23 cellular contexts compared by ENCODE assay signal in the genomic region with DNA sequence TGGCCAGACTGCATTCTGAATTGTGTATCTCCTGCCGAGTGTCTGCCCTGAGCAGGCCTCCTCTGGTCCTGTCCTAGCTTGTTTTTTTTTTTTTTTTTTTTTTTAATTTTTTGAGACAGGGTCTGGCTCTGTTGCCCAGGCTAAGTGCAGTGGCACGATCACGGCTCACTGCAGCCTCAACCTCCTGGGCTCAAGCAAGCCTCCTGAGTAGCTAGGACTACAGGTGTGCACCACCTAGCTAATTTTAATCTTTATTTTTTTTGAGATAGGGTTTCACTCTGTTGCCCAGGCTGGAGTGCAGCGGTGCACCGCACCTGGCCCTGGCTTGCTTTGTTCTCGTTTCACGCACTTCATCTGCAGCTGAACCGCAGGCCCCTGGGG. TPM values are rescaled to one million over a fixed set of nuclear protein-coding genes. Genes with fewer than 3 reads are reported as not detected.
"Had no signal": no experiment of that assay in that cellular context is flagged by ENCODE, and none has a peak within 500 bp of the region (broad histone marks: within the 10 kb centered on the region; RNA-seq: fewer than 3 reads in every experiment).

No MANE protein-coding gene starts in this region.

- H3K4me3 Mint-ChIP-seq: activated CD4-positive, alpha-beta T cell treated with anti-CD3 and anti-CD28 coated beads, Interleukin-2, amount 10 ng/mL, durations not matched to agents 7 days and 5 days; activated naive CD4-positive, alpha-beta T cell treated with anti-CD3 and anti-CD28 coated beads, Interleukin-2, amount 50 U/mL, for 24 hours; immature natural killer cell; stimulated activated memory B cell treated with anti-CD40 and anti-IgM and Interleukin-4, amounts not matched to agents 10 μg/mL and 1 μg/mL and 100 μg/mL, for 72 hours had no signal

- H3K36me3 ChIP-seq: gastrocnemius medialis, heart left ventricle, left ventricle myocardium inferior, pancreas, spleen, thoracic aorta, upper lobe of right lung had no signal

- H3K9me3 ChIP-seq: gastrocnemius medialis, pancreas, thoracic aorta, upper lobe of right lung had no signal

- DNase-seq: activated CD4-positive, alpha-beta T cell treated with anti-CD3 and anti-CD28 coated beads, Interleukin-2, amount 10 ng/mL, durations not matched to agents 7 days and 5 days; activated effector memory CD4-positive, alpha-beta T cell treated with anti-CD3 and anti-CD28 coated beads, Interleukin-2, amount 50 U/mL, for 16 hours; cerebellar nuclear complex; cortex of kidney; effector CD4-positive, alpha-beta T cell; immature natural killer cell; kidney glomerular epithelial cell; left ventricle myocardium inferior; mammary epithelial cell; pancreas; stimulated activated CD4-positive, alpha-beta T cell treated with anti-CD3 and anti-CD28 coated beads, Interleukin-4, amount 100 ng/mL, for 4 hours; upper lobe of right lung had no signal

- H3K36me3 Mint-ChIP-seq: immature natural killer cell; stimulated activated memory B cell treated with anti-CD40 and anti-IgM and Interleukin-4, amounts not matched to agents 10 μg/mL and 1 μg/mL and 100 μg/mL, for 72 hours had no signal

- H3K27ac ChIP-seq: gastrocnemius medialis, heart left ventricle, left ventricle myocardium inferior, pancreas, spleen, thoracic aorta, upper lobe of right lung had no signal

- H3K27ac Mint-ChIP-seq: activated CD4-positive, alpha-beta T cell treated with anti-CD3 and anti-CD28 coated beads, Interleukin-2, amount 10 ng/mL, durations not matched to agents 7 days and 5 days; activated T-cell treated with anti-CD3 and anti-CD28 coated beads, Interleukin-2, amount 50 U/mL, for 72 hours; immature natural killer cell; stimulated activated memory B cell treated with anti-CD40 and anti-IgM and Interleukin-4, amounts not matched to agents 10 μg/mL and 1 μg/mL and 100 μg/mL, for 72 hours had no signal

- H3K27me3 Mint-ChIP-seq: activated naive CD4-positive, alpha-beta T cell treated with anti-CD3 and anti-CD28 coated beads, Interleukin-2, amount 50 U/mL, for 24 hours had no signal

- H3K27me3 ChIP-seq: pancreas, upper lobe of right lung had no signal

- H3K9me3 Mint-ChIP-seq: activated CD4-positive, alpha-beta T cell treated with anti-CD3 and anti-CD28 coated beads, Interleukin-2, amount 10 ng/mL, durations not matched to agents 7 days and 5 days; activated T-cell treated with anti-CD3 and anti-CD28 coated beads, Interleukin-2, amount 50 U/mL, for 72 hours had no signal

- H3K4me1 ChIP-seq: gastrocnemius medialis, left ventricle myocardium inferior, pancreas, upper lobe of right lung had no signal

- H3K4me3 ChIP-seq: gastrocnemius medialis, heart left ventricle, left ventricle myocardium inferior, pancreas, spleen, thoracic aorta, upper lobe of right lung had no signal

RNA-seq across cellular contexts. Expression of gene COL26A1, which starts 23.5 kb away (rescaled TPM):
- total RNA-seq: activated CD4-positive, alpha-beta T cell treated with anti-CD3 and anti-CD28 coated beads, Interleukin-2, amount 10 ng/mL, durations not matched to agents 7 days and 5 days; activated CD8-positive, alpha-beta memory T cell treated with anti-CD3 and anti-CD28 coated beads for 36 hours; bronchial epithelial cell; esophagus mucosa; gastrocnemius medialis; left ventricle myocardium inferior; mammary epithelial cell; T-helper 2 cell treated with Interferon-gamma antibody and Interleukin-4, amounts not matched to agents 100 ng/mL and 5 ng/mL, for 36 hours had no signal
- polyA plus RNA-seq: heart left ventricle, immature natural killer cell, mammary epithelial cell had no signal
